8 cellular contexts compared by ENCODE assay signal in the genomic region with DNA sequence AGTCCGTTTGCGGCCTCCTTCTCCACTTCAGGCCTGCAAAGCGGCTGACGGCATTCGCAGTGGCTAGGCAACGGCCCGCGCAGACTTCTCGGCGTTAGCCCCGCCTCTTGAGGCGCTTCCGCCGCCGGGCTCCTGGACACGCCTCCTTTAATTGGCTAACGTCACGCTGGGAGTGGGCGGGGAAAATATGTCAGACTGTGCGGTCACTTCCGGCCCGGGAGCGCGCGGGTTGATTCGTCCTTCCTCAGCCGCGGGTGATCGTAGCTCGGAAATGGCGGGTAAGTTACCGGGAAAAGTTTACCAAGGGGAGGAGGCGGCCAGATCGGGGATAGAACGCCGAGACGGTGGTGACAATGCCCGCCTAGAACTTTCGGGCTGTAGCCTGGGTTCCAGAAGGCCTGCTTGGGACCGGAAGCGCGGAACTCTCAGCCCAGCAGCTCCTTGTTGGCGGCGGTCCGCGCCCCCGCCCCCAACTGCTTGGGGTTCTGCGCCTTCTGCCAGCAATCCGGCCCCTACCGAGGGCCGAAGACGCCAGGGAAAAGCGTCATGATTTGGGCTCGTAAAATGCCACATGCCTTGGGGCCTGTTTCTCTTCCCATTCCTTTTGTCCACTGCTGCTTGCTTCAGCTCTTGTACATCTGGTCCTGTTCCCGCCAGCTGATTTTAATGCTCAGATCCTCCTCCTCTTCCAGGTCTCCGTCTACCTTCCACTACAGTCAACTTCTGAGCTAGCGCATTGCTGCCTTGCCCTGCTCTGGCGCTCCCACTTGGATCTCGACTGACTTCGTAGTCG. TPM values are rescaled to one million over a fixed set of nuclear protein-coding genes. Genes with fewer than 3 reads are reported as not detected.
A peak's percentile ranks its signal among the peaks of the same experiment; 100 is the strongest.
DNase-seq lines count a peak whose midpoint lies in the region; ATAC-seq, FAIRE-seq and TF ChIP-seq lines count a peak whose summit lies in the region.

A gene with protein sequence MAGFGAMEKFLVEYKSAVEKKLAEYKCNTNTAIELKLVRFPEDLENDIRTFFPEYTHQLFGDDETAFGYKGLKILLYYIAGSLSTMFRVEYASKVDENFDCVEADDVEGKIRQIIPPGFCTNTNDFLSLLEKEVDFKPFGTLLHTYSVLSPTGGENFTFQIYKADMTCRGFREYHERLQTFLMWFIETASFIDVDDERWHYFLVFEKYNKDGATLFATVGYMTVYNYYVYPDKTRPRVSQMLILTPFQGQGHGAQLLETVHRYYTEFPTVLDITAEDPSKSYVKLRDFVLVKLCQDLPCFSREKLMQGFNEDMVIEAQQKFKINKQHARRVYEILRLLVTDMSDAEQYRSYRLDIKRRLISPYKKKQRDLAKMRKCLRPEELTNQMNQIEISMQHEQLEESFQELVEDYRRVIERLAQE (plus strand): TSS at position 232 of the 793 bp plus-strand sequence. CDS start 40 bp downstream, at position 272.

- dilution Hi-C loops in keratinocyte (cut with MboI; ENCODE audit: extremely low pct_ligation_motif_present, low sequenced_read_pairs) = no loop called here

- H4K20me1 ChIP-seq in keratinocyte (ENCODE audit: control insufficient read depth, extremely low read depth, insufficient read depth, low read length) = no peaks in the 10 kb centered on the region

- peaks cover 9% of the 10 kb centered on the region for H3K4me1 ChIP-seq in keratinocyte (ENCODE audit: control insufficient read depth, extremely low read depth, insufficient read depth, low read length)

- no peaks in the 10 kb centered on the region for H3K9me1 ChIP-seq in keratinocyte (ENCODE audit: control insufficient read depth, extremely low read depth, insufficient read depth, low read length)

- H3K9me3 ChIP-seq in keratinocyte (ENCODE audit: control insufficient read depth, low read depth, low read length) = no peaks in the 10 kb centered on the region

- no peak for TF ChIP-seq CTCF in keratinocyte (optimal IDR thresholded peaks at IDR 0.05 in 1 of 3, IDR thresholded peaks at IDR 0.05 in 1 of 3, conservative IDR thresholded peaks at IDR 0.05 in 1 of 3; ENCODE audit: extremely low read depth in 1 of 3, insufficient read depth in 2 of 3, low read length in 3 of 3)

- no peaks in the 10 kb centered on the region for H3K27me3 ChIP-seq in keratinocyte (ENCODE audit: control insufficient read depth, extremely low read depth, insufficient read depth, low read length)

- DNase-seq in AG20443 (ENCODE audit: low spot score) (peak; percentile 98), NCI-H510A (lab: John Stamatoyannopoulos, UW) (peak; percentile 99), cerebellum (ENCODE audit: low spot score) (peak; percentile 97), keratinocyte (ENCODE audit: low read depth, low spot score) (peak; percentile 64)
- peak; percentile 95 for DNase-seq in activated CD4-positive, alpha-beta T cell treated with anti-CD3 and anti-CD28 coated beads for 1 hour
- peak; percentile 91 to 96 for DNase-seq in stimulated activated CD4-positive, alpha-beta T cell treated with anti-CD3 and anti-CD28 coated beads, Interleukin-15, amount 100 ng/mL, for 1 hour (ENCODE audit: low read depth in 1 of 2, low spot score in 1 of 2)

- peak; percentile 70 for FAIRE-seq in keratinocyte (lab: Jason Lieb, UNC)

- peak; percentile 99 for ATAC-seq in HG03432 (IDR thresholded peaks at IDR 0.05; ENCODE audit: unreplicated experiment)

- H3K9ac ChIP-seq in keratinocyte (ENCODE audit: control insufficient read depth, extremely low read depth, insufficient read depth, low read length) = peak within 1 kb of the TSS; percentile 96

- peak within 1 kb of the TSS; percentile 96 for H3K27ac ChIP-seq in keratinocyte (ENCODE audit: control insufficient read depth, insufficient read depth, low read length)

- no peaks in the 10 kb centered on the region for H3K36me3 ChIP-seq in keratinocyte (ENCODE audit: control insufficient read depth in 2 of 2, extremely low read depth in 1 of 2, insufficient read depth in 2 of 2, low read length in 2 of 2)

- peak; percentile 64 for TF ChIP-seq POLR2A in GM19099 (IDR thresholded peaks at IDR 0.05; ENCODE audit: extremely low read depth, insufficient read length, low read depth)

- peak within 1 kb of the TSS; percentile 98 for H2AFZ ChIP-seq in keratinocyte (ENCODE audit: control insufficient read depth, low read length)

- H3K79me2 ChIP-seq in keratinocyte (ENCODE audit: control insufficient read depth, insufficient read depth, low read length) = peaks cover 36% of the 10 kb centered on the region

- H3K4me3 ChIP-seq in keratinocyte (ENCODE audit: control insufficient read depth in 2 of 3, extremely low read depth in 1 of 3, insufficient read depth in 2 of 3, low read depth in 1 of 3, low read length in 3 of 3) = peak within 1 kb of the TSS; percentile 70 to 99 (median 94)

- H3K4me2 ChIP-seq in keratinocyte (ENCODE audit: control insufficient read depth, extremely low read depth, insufficient read depth, low read depth, low read length) = peak within 1 kb of the TSS; percentile 97

RNA-seq across cellular contexts. Expression of the gene that starts here (rescaled TPM):
- 42.8 TPM for total RNA-seq in cerebellum
- 40.8 to 91.2 TPM (median 44.9 TPM) in 3 replicates for polyA plus RNA-seq in keratinocyte
- 51.2 TPM for polyA plus RNA-seq in keratinocyte (2011; ENCODE audit: low read depth)
- polyA plus RNA-seq in keratinocyte (2011; cell fraction: cytosol; rRNA removed) = 35.9 and 70.6 TPM in 2 replicates
- 37.0 and 53.0 TPM in 2 replicates for polyA plus RNA-seq in keratinocyte (2011; cell fraction: nucleus; rRNA removed)
- polyA plus RNA-seq in keratinocyte (2012; ENCODE audit: low replicate concordance) = 31.4 and 45.8 TPM in 2 replicates
- polyA minus RNA-seq in keratinocyte = 4.8 to 39.7 TPM (median 15.5 TPM) in 3 replicates
- 15.3 TPM for polyA minus RNA-seq in keratinocyte (2011; cell fraction: cytosol; rRNA and poly(A)+ RNA removed)
- 9.8 and 19.2 TPM in 2 replicates for polyA minus RNA-seq in keratinocyte (2011; cell fraction: nucleus; rRNA and poly(A)+ RNA removed)

Comparison
In these comparisons a context has a peak if more than half of its experiments do, and no peak if none do; other contexts are left out.
1. Peak in every context shown above with its lines: DNase-seq, ATAC-seq, H3K4me3 ChIP-seq and H3K27ac ChIP-seq.